34 cellular contexts compared by ENCODE assay signal in the genomic region with DNA sequence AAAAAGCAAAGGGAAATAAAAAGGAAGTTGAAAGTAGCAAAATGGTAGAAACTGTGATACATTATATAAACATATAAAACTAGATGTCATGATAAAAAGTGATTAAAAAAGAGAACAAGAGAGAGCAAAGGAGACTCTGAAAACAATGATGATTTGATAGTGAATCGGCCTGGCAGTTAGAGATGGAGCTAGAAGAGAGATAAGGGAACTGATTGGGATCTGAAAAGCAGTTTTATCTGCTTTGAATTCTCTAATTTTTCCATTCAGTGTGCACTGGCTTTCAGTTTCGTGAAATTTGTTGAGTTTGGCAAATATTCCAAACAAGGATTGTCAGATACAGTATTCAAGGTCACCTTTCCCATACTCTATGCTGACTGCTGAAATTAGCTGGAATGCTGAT. TPM values are rescaled to one million over a fixed set of nuclear protein-coding genes. Genes with fewer than 3 reads are reported as not detected.
"Had no signal": no experiment of that assay in that cellular context is flagged by ENCODE, and none has a peak within 500 bp of the region (broad histone marks: within the 10 kb centered on the region; RNA-seq: fewer than 3 reads in every experiment).

No MANE protein-coding gene starts in this region.

- H3K4me3 ChIP-seq: ascending aorta, cardiac muscle cell had no signal

- H3K27ac ChIP-seq: ascending aorta, cardiac muscle cell, WERI-Rb-1 had no signal

- H3K9me3 ChIP-seq: ascending aorta had no signal

- DNase-seq: activated CD4-positive, alpha-beta memory T cell treated with anti-CD3 and anti-CD28 coated beads, Interleukin-2, amount 10 ng/mL, durations not matched to agents 7 days and 5 days; activated CD4-positive, alpha-beta T cell treated with anti-CD3 and anti-CD28 coated beads for 1 hour; activated CD4-positive, alpha-beta T cell treated with anti-CD3 and anti-CD28 coated beads for 36 hours; activated CD4-positive, alpha-beta T cell treated with anti-CD3 and anti-CD28 coated beads for 48 hours; activated CD4-positive, alpha-beta T cell treated with anti-CD3 and anti-CD28 coated beads, Interleukin-2, amount 10 ng/mL, durations not matched to agents 7 days and 5 days; activated CD4-positive, alpha-beta T cell treated with anti-CD3 and anti-CD28 coated beads, Interleukin-2, amount 50 U/mL, for 48 hours; activated CD4-positive, CD25-positive, alpha-beta regulatory T cell; activated CD8-positive, alpha-beta memory T cell treated with anti-CD3 and anti-CD28 coated beads for 24 hours; activated CD8-positive, alpha-beta memory T cell treated with anti-CD3 and anti-CD28 coated beads, Interleukin-2, amount 10 ng/mL, durations not matched to agents 7 days and 5 days; activated CD8-positive, alpha-beta memory T cell treated with anti-CD3 and anti-CD28 coated beads, Interleukin-2, amount 50 U/mL, for 48 hours; activated CD8-positive, alpha-beta T cell treated with anti-CD3 and anti-CD28 coated beads, Interleukin-2, amount 10 ng/mL, durations not matched to agents 7 days and 5 days; activated effector memory CD4-positive, alpha-beta T cell treated with Interleukin-2 at 50 U/mL for 16 hours; activated gamma-delta T cell; activated naive CD4-positive, alpha-beta T cell treated with anti-CD3 and anti-CD28 coated beads, Interleukin-2, amount 10 ng/mL, durations not matched to agents 7 days and 5 days; activated naive CD4-positive, alpha-beta T cell treated with Interleukin-2 at 50 U/mL for 16 hours; activated naive CD8-positive, alpha-beta T cell treated with anti-CD3 and anti-CD28 coated beads, Interleukin-2, amount 10 ng/mL, durations not matched to agents 7 days and 5 days; activated naive CD8-positive, alpha-beta T cell treated with anti-CD3 and anti-CD28 coated beads, Interleukin-2, amount 50 U/mL, for 24 hours; activated T-cell treated with anti-CD3 and anti-CD28 coated beads, Interleukin-2, amount 50 U/mL, for 24 hours; activated T-cell treated with anti-CD3 and anti-CD28 coated beads, Interleukin-2, amount 50 U/mL, for 48 hours; amygdala; anterior cingulate cortex; caudate nucleus; cerebellar nuclear complex; T-helper 2 cell; T-helper 9 cell; WERI-Rb-1 had no signal

- FAIRE-seq: bronchial epithelial cell, TTC549 had no signal

- H3K4me1 ChIP-seq: ascending aorta had no signal

- H3K36me3 ChIP-seq: ascending aorta, cardiac muscle cell, WERI-Rb-1 had no signal

- ATAC-seq: activated CD4-positive, alpha-beta T cell treated with anti-CD3 and anti-CD28 coated beads for 36 hours; activated CD4-positive, CD25-positive, alpha-beta regulatory T cell treated with anti-CD3 and anti-CD28 coated beads, Interleukin-2, amount 50 U/mL, for 24 hours; activated CD8-positive, alpha-beta memory T cell treated with anti-CD3 and anti-CD28 coated beads, Interleukin-2, amount 10 ng/mL, durations not matched to agents 7 days and 5 days; activated CD8-positive, alpha-beta T cell treated with anti-CD3 and anti-CD28 coated beads, Interleukin-2, amount 10 ng/mL, durations not matched to agents 7 days and 5 days; activated naive CD8-positive, alpha-beta T cell treated with anti-CD3 and anti-CD28 coated beads, Interleukin-2, amount 50 U/mL, for 24 hours; WTC11 had no signal

- H3K27me3 ChIP-seq: ascending aorta, cardiac muscle cell had no signal

RNA-seq across cellular contexts. Expression of a gene that starts 21.9 kb away (rescaled TPM):
- total RNA-seq: activated CD8-positive, alpha-beta T cell treated with anti-CD3 and anti-CD28 coated beads, Interleukin-2, amount 10 ng/mL, durations not matched to agents 7 days and 5 days; activated T-helper 2 cell treated with anti-CD3 and anti-CD28 coated beads, Interferon-gamma antibody, Interleukin-2, Interleukin-4, amounts not matched to agents 10 μg/mL and 5 μg/mL and 100 μg/mL, durations not matched to agents 14 hours and 24 hours and 36 hours; chondrocyte had no signal
